In the genomic region with DNA sequence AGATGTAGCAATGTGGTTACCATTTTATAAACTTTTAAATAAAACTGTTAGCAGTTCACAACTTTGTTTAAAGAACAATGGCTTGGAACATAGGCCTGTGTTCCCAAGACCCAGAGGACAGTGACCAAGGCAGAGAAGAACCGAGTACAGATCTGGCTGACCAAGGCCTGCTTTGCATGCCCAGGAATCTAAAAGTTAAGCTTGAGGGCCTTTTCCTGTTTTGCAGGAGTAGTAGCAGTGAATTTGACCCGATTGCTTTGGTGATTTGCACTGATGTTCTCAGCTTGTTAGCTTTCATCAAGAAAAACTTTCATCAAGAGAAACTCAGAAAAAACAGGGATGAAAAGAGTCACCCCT, we compare ENCODE assay signal across 11 cellular contexts. TPM values are rescaled to one million over a fixed set of nuclear protein-coding genes. Genes with fewer than 3 reads are reported as not detected.
DNase-seq lines count a peak whose midpoint lies in the region; ATAC-seq and TF ChIP-seq lines count a peak whose summit lies in the region.
"Had no signal": no experiment of that assay in that cellular context is flagged by ENCODE, and none has a peak within 500 bp of the region (broad histone marks: within the 10 kb centered on the region; RNA-seq: fewer than 3 reads in every experiment).

No MANE protein-coding gene starts in this region.

- ATAC-seq in GM18502 (IDR thresholded peaks at IDR 0.05; ENCODE audit: poor library complexity, unreplicated experiment) (peak; percentile 42), GM21381 (IDR thresholded peaks at IDR 0.05; ENCODE audit: unreplicated experiment) (peak; percentile 35), HG03159 (IDR thresholded peaks at IDR 0.05; ENCODE audit: unreplicated experiment) (peak; percentile 35), GM18868 (IDR thresholded peaks at IDR 0.05; ENCODE audit: unreplicated experiment) (no peak)
- ATAC-seq: T-helper 17 cell had no signal

- H3K4me1 ChIP-seq in iPS-15b (ENCODE audit: control insufficient read depth, insufficient read depth, low read length), result no peaks in the 10 kb centered on the region
- H3K4me1 ChIP-seq in BE2C, result peaks cover 38% of the 10 kb centered on the region

- H3K4me3 ChIP-seq in iPS-15b (ENCODE audit: low read depth, low read length) (no peak overlapping the region), BE2C (ENCODE audit: low read depth, low read length) (no peak overlapping the region)

- H3K9ac ChIP-seq in iPS-15b (ENCODE audit: low read depth, low read length), result peak overlapping the region; percentile 9

- H3K36me3 ChIP-seq in iPS-15b (ENCODE audit: control insufficient read depth, insufficient read depth, low read length), result no peaks in the 10 kb centered on the region
- no peaks in the 10 kb centered on the region for H3K36me3 ChIP-seq in BE2C

- DNase-seq in NCI-H1092 (lab: John Stamatoyannopoulos, UW) (no peak), HCEC 1CT (no peak), BE2C (no peak)
- DNase-seq: Kasumi-1, kidney glomerular epithelial cell, T-helper 17 cell had no signal

- H3K27me3 ChIP-seq in iPS-15b (ENCODE audit: control insufficient read depth, insufficient read depth, low read length) (no peaks in the 10 kb centered on the region), BE2C (no peaks in the 10 kb centered on the region)

- H3K9me3 ChIP-seq in iPS-15b (ENCODE audit: control insufficient read depth, insufficient read depth, low read length), result no peaks in the 10 kb centered on the region
- H3K9me3 ChIP-seq in BE2C, result no peaks in the 10 kb centered on the region

- TF ChIP-seq CTCF in BE2C (IDR thresholded peaks at IDR 0.05; ENCODE audit: low read depth, low read length), result no peak

RNA-seq across cellular contexts. Expression of gene FILIP1L, which starts 9.9 kb away (rescaled TPM):
- polyA plus RNA-seq in BE2C (2012; ENCODE audit: insufficient read depth, insufficient read length, low read depth), result 4.7 TPM
